In genomic region chr4:109079177-109079576, GRCh38 we compare ENCODE assay signal across 21 cellular contexts.
A peak's percentile ranks its signal among the peaks of the same experiment; 100 is the strongest.
DNase-seq lines count a peak whose midpoint lies in the region; ATAC-seq and TF ChIP-seq lines count a peak whose summit lies in the region.
"Had no signal": no experiment of that assay in that cellular context is flagged by ENCODE, and none has a peak within 500 bp of the region (broad histone marks: within the 10 kb centered on the region; RNA-seq: fewer than 3 reads in every experiment).

No MANE protein-coding gene starts in this region.

- intact Hi-C loops in activated CD4-positive, alpha-beta T cell treated with anti-CD3 and anti-CD28 coated beads, Interleukin-2, amount 10 ng/mL, durations not matched to agents 24 days and 14 days (cut with micrococcal nuclease), result no loop called here

- no peaks in the 10 kb centered on the region for H3K36me3 Mint-ChIP-seq in activated CD4-positive, alpha-beta T cell treated with anti-CD3 and anti-CD28 coated beads, Interleukin-2, amount 10 ng/mL, durations not matched to agents 24 days and 14 days (ENCODE audit: low read depth)
- no peaks in the 10 kb centered on the region for H3K36me3 Mint-ChIP-seq in activated CD4-positive, alpha-beta T cell treated with anti-CD3 and anti-CD28 coated beads, Interleukin-2, amount 10 ng/mL, durations not matched to agents 7 days and 5 days (ENCODE audit: low read depth)
- H3K36me3 Mint-ChIP-seq: T-cell had no signal

- CTCF ChIA-PET in activated CD4-positive, alpha-beta T cell treated with anti-CD3 and anti-CD28 coated beads, Interleukin-2, amount 10 ng/mL, durations not matched to agents 7 days and 5 days (lab: Charles Lee), result interaction anchor here (1.4 kb wide), 1 partner anchor 13 kb away, joined by 5 read pairs; no protein-coding TSS in a partner anchor

- ATAC-seq in GM21515 (IDR thresholded peaks at IDR 0.05; ENCODE audit: unreplicated experiment) (no peak), GM18873 (IDR thresholded peaks at IDR 0.05; ENCODE audit: low FRiP score, unreplicated experiment) (no peak)
- ATAC-seq: GM23338, T-cell had no signal

- H3K4me1 ChIP-seq in suprapubic skin, result peaks cover 13% of the 10 kb centered on the region
- H3K4me1 ChIP-seq: thyroid gland had no signal

- DNase-seq in activated CD4-positive, alpha-beta T cell treated with anti-CD3 and anti-CD28 coated beads, Interleukin-2, amount 10 ng/mL, durations not matched to agents 24 days and 14 days, result peak; percentile 11
- DNase-seq in activated CD4-positive, alpha-beta T cell treated with anti-CD3 and anti-CD28 coated beads, Interleukin-2, amount 10 ng/mL, durations not matched to agents 7 days and 5 days, result no peak
- DNase-seq in brain microvascular endothelial cell (no peak), kidney glomerular epithelial cell (lab: John Stamatoyannopoulos, UW) (peak; percentile 6), suprapubic skin (ENCODE audit: low spot score in 2 of 2) (no peak), NCI-H1436 treated with DMSO at 0.1 percent for 48 hours (lab: John Stamatoyannopoulos, UW) (no peak)
- DNase-seq: activated CD4-positive, alpha-beta T cell treated with anti-CD3 and anti-CD28 coated beads, Interleukin-2, amount 50 U/mL, for 4 hours; activated naive CD4-positive, alpha-beta T cell treated with Interleukin-2 at 50 U/mL for 16 hours; anterior cingulate cortex; C1 segment of cervical spinal cord; cerebellar nuclear complex; DMS 273 treated with DMSO at 0.1 percent for 48 hours; left ventricle myocardium superior; NCI-H510A; stimulated activated CD4-positive, alpha-beta T cell treated with anti-CD3 and anti-CD28 coated beads, Interleukin-12 subunit alpha, Interleukin-12 subunit beta, amount 100 ng/mL, for 4 hours; T-cell had no signal

- peak overlapping the region; percentile 16 for H3K27ac ChIP-seq in brain microvascular endothelial cell
- H3K27ac ChIP-seq in suprapubic skin, result peak overlapping the region; percentile 24
- H3K27ac ChIP-seq: 22Rv1, thyroid gland had no signal

- H3K36me3 ChIP-seq in brain microvascular endothelial cell (replicated peaks) (no peaks in the 10 kb centered on the region), suprapubic skin (no peaks in the 10 kb centered on the region)
- H3K36me3 ChIP-seq: thyroid gland had no signal

- H3K27me3 Mint-ChIP-seq in activated CD4-positive, alpha-beta T cell treated with anti-CD3 and anti-CD28 coated beads, Interleukin-2, amount 10 ng/mL, durations not matched to agents 24 days and 14 days, result no peaks in the 10 kb centered on the region
- H3K27me3 Mint-ChIP-seq in activated CD4-positive, alpha-beta T cell treated with anti-CD3 and anti-CD28 coated beads, Interleukin-2, amount 10 ng/mL, durations not matched to agents 7 days and 5 days, result peaks cover 10% of the 10 kb centered on the region
- H3K27me3 Mint-ChIP-seq: T-cell had no signal

- POLR2A ChIA-PET in activated CD4-positive, alpha-beta T cell treated with anti-CD3 and anti-CD28 coated beads, Interleukin-2, amount 10 ng/mL, durations not matched to agents 7 days and 5 days (lab: Charles Lee), result no interaction called here

- no peak for TF ChIP-seq POLR2A in suprapubic skin (IDR thresholded peaks at IDR 0.05)

- no peaks in the 10 kb centered on the region for H3K9me3 ChIP-seq in suprapubic skin
- H3K9me3 ChIP-seq: thyroid gland had no signal

- no peak overlapping the region for H3K4me3 ChIP-seq in brain microvascular endothelial cell (ENCODE audit: low read depth, low read length)
- no peak overlapping the region for H3K4me3 ChIP-seq in suprapubic skin
- H3K4me3 ChIP-seq: GM23338, thyroid gland had no signal

- H3K27me3 ChIP-seq in brain microvascular endothelial cell (replicated peaks) (no peaks in the 10 kb centered on the region), suprapubic skin (no peaks in the 10 kb centered on the region)
- H3K27me3 ChIP-seq: thyroid gland had no signal

- no peaks in the 10 kb centered on the region for H3K9me3 Mint-ChIP-seq in activated CD4-positive, alpha-beta T cell treated with anti-CD3 and anti-CD28 coated beads, Interleukin-2, amount 10 ng/mL, durations not matched to agents 24 days and 14 days
- H3K9me3 Mint-ChIP-seq in activated CD4-positive, alpha-beta T cell treated with anti-CD3 and anti-CD28 coated beads, Interleukin-2, amount 10 ng/mL, durations not matched to agents 7 days and 5 days, result no peaks in the 10 kb centered on the region
- H3K9me3 Mint-ChIP-seq: T-cell had no signal

- no peak overlapping the region for H3K4me3 Mint-ChIP-seq in activated CD4-positive, alpha-beta T cell treated with anti-CD3 and anti-CD28 coated beads, Interleukin-2, amount 10 ng/mL, durations not matched to agents 24 days and 14 days
- no peak overlapping the region for H3K4me3 Mint-ChIP-seq in activated CD4-positive, alpha-beta T cell treated with anti-CD3 and anti-CD28 coated beads, Interleukin-2, amount 10 ng/mL, durations not matched to agents 7 days and 5 days
- H3K4me3 Mint-ChIP-seq: GM23338, T-cell had no signal

- no peak for TF ChIP-seq EP300 in suprapubic skin (IDR thresholded peaks at IDR 0.05)

- no peaks in the 10 kb centered on the region for H3K4me1 Mint-ChIP-seq in activated CD4-positive, alpha-beta T cell treated with anti-CD3 and anti-CD28 coated beads, Interleukin-2, amount 10 ng/mL, durations not matched to agents 24 days and 14 days
- H3K4me1 Mint-ChIP-seq in activated CD4-positive, alpha-beta T cell treated with anti-CD3 and anti-CD28 coated beads, Interleukin-2, amount 10 ng/mL, durations not matched to agents 7 days and 5 days, result no peaks in the 10 kb centered on the region
- H3K4me1 Mint-ChIP-seq: GM23338, T-cell had no signal

- H3K27ac Mint-ChIP-seq in activated CD4-positive, alpha-beta T cell treated with anti-CD3 and anti-CD28 coated beads, Interleukin-2, amount 10 ng/mL, durations not matched to agents 24 days and 14 days, result no peak overlapping the region
- H3K27ac Mint-ChIP-seq in activated CD4-positive, alpha-beta T cell treated with anti-CD3 and anti-CD28 coated beads, Interleukin-2, amount 10 ng/mL, durations not matched to agents 7 days and 5 days, result no peak overlapping the region
- H3K27ac Mint-ChIP-seq: GM23338, T-cell had no signal

- TF ChIP-seq CTCF in brain microvascular endothelial cell (IDR thresholded peaks at IDR 0.05; ENCODE audit: low read depth, low read length, missing control alignments), result no peak
- TF ChIP-seq CTCF in suprapubic skin (IDR thresholded peaks at IDR 0.05), result no peak

- in situ Hi-C loops in brain microvascular endothelial cell (cut with HindIII; ENCODE audit: low pct_ligation_motif_present, low sequenced_read_pairs), result no loop called here

- 53% methylated on average over 2 of the region's 2 CpGs for WGBS in suprapubic skin

Comparison
In these comparisons a context has a peak if more than half of its experiments do, and no peak if none do; other contexts are left out.
1. DNase-seq: peak in activated CD4-positive, alpha-beta T cell treated with anti-CD3 and anti-CD28 coated beads, Interleukin-2, amount 10 ng/mL, durations not matched to agents 24 days and 14 days (single experiment) and kidney glomerular epithelial cell (single experiment); none in activated CD4-positive, alpha-beta T cell treated with anti-CD3 and anti-CD28 coated beads, Interleukin-2, amount 10 ng/mL, durations not matched to agents 7 days and 5 days (single experiment), brain microvascular endothelial cell (single experiment), suprapubic skin (0 of 2) and NCI-H1436 treated with DMSO at 0.1 percent for 48 hours (single experiment).